30 cellular contexts compared by ENCODE assay signal in the genomic region with DNA sequence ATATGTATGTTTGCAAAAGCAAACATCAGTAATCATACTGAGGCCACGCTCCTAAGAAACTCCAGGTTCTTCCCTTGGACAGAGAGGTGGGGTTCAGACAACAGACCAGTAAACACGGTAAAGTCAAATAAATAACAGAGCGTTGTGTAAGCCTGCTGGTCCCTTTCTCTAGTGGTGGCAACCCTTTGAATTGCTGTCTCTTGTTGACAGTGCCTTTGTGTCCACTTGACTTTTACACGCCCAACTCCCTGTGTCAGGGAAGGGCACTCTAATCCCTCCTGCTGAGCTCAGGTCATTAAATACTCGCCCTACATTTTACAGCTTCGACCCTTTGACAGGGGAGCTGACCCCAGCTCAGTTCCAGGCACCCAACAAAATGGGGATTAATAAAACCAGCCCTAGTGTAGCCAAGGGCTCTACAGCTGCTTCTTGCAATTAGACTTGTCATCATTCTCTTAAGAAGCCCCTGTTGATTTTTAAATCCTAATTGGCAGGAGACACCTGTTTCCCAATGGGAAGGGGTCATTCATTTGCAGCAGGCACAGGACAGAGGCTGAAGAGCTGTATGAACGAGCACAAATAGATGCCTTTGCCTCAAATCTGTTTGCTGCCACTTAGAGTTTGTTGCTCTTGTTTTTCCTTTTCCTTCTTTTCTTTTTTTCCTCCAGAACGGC.
DNase-seq lines count a peak whose midpoint lies in the region; ATAC-seq and TF ChIP-seq lines count a peak whose summit lies in the region.
"Had no signal": no experiment of that assay in that cellular context is flagged by ENCODE, and none has a peak within 500 bp of the region (broad histone marks: within the 10 kb centered on the region; RNA-seq: fewer than 3 reads in every experiment).

No MANE protein-coding gene starts in this region.

- peak overlapping the region; percentile 53 for H3K27ac Mint-ChIP-seq in progenitor cell of endocrine pancreas
- H3K27ac Mint-ChIP-seq: activated naive CD8-positive, alpha-beta T cell treated with anti-CD3 and anti-CD28 coated beads, Interleukin-2, amount 50 U/mL, for 24 hours; CD4-positive, alpha-beta T cell had no signal

- no peaks in the 10 kb centered on the region for H3K9me3 ChIP-seq in MG63
- H3K9me3 ChIP-seq: body of pancreas, esophagus squamous epithelium, gastroesophageal sphincter, lower lobe of right lung had no signal

- H3K27me3 Mint-ChIP-seq in progenitor cell of endocrine pancreas = peaks cover 2% of the 10 kb centered on the region
- H3K27me3 Mint-ChIP-seq: activated naive CD8-positive, alpha-beta T cell treated with anti-CD3 and anti-CD28 coated beads, Interleukin-2, amount 50 U/mL, for 24 hours had no signal

- H3K9me3 Mint-ChIP-seq in progenitor cell of endocrine pancreas (ENCODE audit: low read depth) = peaks cover 5% of the 10 kb centered on the region
- H3K9me3 Mint-ChIP-seq: activated naive CD8-positive, alpha-beta T cell treated with anti-CD3 and anti-CD28 coated beads, Interleukin-2, amount 50 U/mL, for 24 hours; CD4-positive, alpha-beta T cell had no signal

- H3K36me3 Mint-ChIP-seq in progenitor cell of endocrine pancreas (ENCODE audit: insufficient read depth) = no peaks in the 10 kb centered on the region

- DNase-seq in H7 (peak; percentile 14), NCI-H146 (lab: John Stamatoyannopoulos, UW) (peak; percentile 83), ecto neural progenitor cell (ENCODE audit: low spot score) (peak; percentile 76), progenitor cell of endocrine pancreas (ENCODE audit: low spot score, unreplicated experiment) (no peak), MG63 (no peak)
- DNase-seq: activated CD8-positive, alpha-beta memory T cell treated with anti-CD3 and anti-CD28 coated beads, Interleukin-2, amount 50 U/mL, for 48 hours; activated naive CD8-positive, alpha-beta T cell treated with anti-CD3 and anti-CD28 coated beads, Interleukin-2, amount 50 U/mL, for 24 hours; CD4-positive, alpha-beta T cell; DMS79; effector CD8-positive, alpha-beta T cell; esophagus squamous epithelium; GM23248; hypothalamus; KG1; kidney; lower lobe of right lung; NCI-H1930; NCI-H446; occipital lobe; RPMI8226; stimulated activated CD4-positive, alpha-beta T cell treated with anti-CD3 and anti-CD28 coated beads, Interleukin-12 subunit alpha, Interleukin-12 subunit beta, amount 100 ng/mL, for 4 hours; stimulated activated CD4-positive, alpha-beta T cell treated with anti-CD3 and anti-CD28 coated beads, Interleukin-4, amount 100 ng/mL, for 4 hours; stimulated activated naive CD8-positive, alpha-beta T cell treated with anti-CD3 and anti-CD28 coated beads, Interleukin-15, Interleukin-2, amounts not matched to agents 100 U/mL and 50 U/mL, for 24 hours; WERI-Rb-1 had no signal

- H3K4me3 ChIP-seq in H7 (ENCODE audit: insufficient read depth, low read depth, low read length) (no peak overlapping the region), MG63 (no peak overlapping the region)
- H3K4me3 ChIP-seq: body of pancreas, esophagus squamous epithelium, gastroesophageal sphincter, GM23248, lower lobe of right lung had no signal

- no peak for TF ChIP-seq CTCF in progenitor cell of endocrine pancreas (IDR thresholded peaks at IDR 0.05; ENCODE audit: unreplicated experiment)

- H3K4me3 Mint-ChIP-seq in progenitor cell of endocrine pancreas (ENCODE audit: low read depth) = no peak overlapping the region
- H3K4me3 Mint-ChIP-seq: activated naive CD8-positive, alpha-beta T cell treated with anti-CD3 and anti-CD28 coated beads, Interleukin-2, amount 50 U/mL, for 24 hours; CD4-positive, alpha-beta T cell had no signal

- H3K36me3 ChIP-seq in H7 (replicated peaks; ENCODE audit: control insufficient read depth, insufficient read depth, low read length) = no peaks in the 10 kb centered on the region
- H3K36me3 ChIP-seq in MG63 = no peaks in the 10 kb centered on the region
- H3K36me3 ChIP-seq: esophagus squamous epithelium, gastroesophageal sphincter, lower lobe of right lung, WERI-Rb-1 had no signal

- ATAC-seq in GM18502 (IDR thresholded peaks at IDR 0.05; ENCODE audit: poor library complexity, unreplicated experiment) (no peak), HG02759 (IDR thresholded peaks at IDR 0.05; ENCODE audit: unreplicated experiment) (no peak), GM19463 (IDR thresholded peaks at IDR 0.05; ENCODE audit: unreplicated experiment) (no peak)
- ATAC-seq: activated naive CD8-positive, alpha-beta T cell treated with anti-CD3 and anti-CD28 coated beads, Interleukin-2, amount 50 U/mL, for 24 hours; gastroesophageal sphincter; SK-N-SH treated with all-trans-retinoic acid at 6 μM for 48 hours; stimulated activated naive CD8-positive, alpha-beta T cell treated with anti-CD3 and anti-CD28 coated beads, Interleukin-15, Interleukin-2, amounts not matched to agents 100 U/mL and 50 U/mL, for 24 hours had no signal

- peaks cover 18% of the 10 kb centered on the region for H3K4me1 Mint-ChIP-seq in progenitor cell of endocrine pancreas (ENCODE audit: low read depth)
- H3K4me1 Mint-ChIP-seq: activated naive CD8-positive, alpha-beta T cell treated with anti-CD3 and anti-CD28 coated beads, Interleukin-2, amount 50 U/mL, for 24 hours had no signal

- H3K27me3 ChIP-seq in H7 (ENCODE audit: control insufficient read depth, insufficient read depth, low read length) (no peaks in the 10 kb centered on the region), MG63 (no peaks in the 10 kb centered on the region)
- H3K27me3 ChIP-seq: body of pancreas, esophagus squamous epithelium, gastroesophageal sphincter had no signal

Comparison
In these comparisons a context has a peak if more than half of its experiments do, and no peak if none do; other contexts are left out.
1. DNase-seq: peak in H7 (single experiment), NCI-H146 (single experiment) and ecto neural progenitor cell (single experiment); none in progenitor cell of endocrine pancreas (single experiment) and MG63 (single experiment).